16 cellular contexts compared by ENCODE assay signal in the genomic region with DNA sequence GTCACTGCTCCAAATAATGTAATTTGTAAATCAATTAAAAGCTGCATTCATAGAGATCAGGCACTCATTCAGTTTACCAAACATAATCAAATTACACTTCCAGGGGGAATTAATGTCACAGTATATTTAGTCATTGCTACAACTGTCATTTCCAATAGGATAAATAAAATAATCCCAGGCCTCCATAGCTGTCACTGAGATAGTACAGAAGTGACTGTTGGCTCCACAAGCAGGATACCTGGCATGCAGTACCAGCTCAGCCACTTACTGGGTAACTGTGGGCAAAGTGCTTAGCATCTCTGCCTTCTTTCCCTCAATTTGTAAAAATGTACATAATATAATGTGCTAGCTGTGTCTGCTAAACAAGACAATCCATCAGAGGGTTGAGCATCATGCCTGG.
"Had no signal": no experiment of that assay in that cellular context is flagged by ENCODE, and none has a peak within 500 bp of the region (broad histone marks: within the 10 kb centered on the region; RNA-seq: fewer than 3 reads in every experiment).

No MANE protein-coding gene starts in this region.

- H3K27me3 Mint-ChIP-seq: activated CD4-positive, alpha-beta T cell treated with anti-CD3 and anti-CD28 coated beads, Interleukin-2, amount 10 ng/mL, durations not matched to agents 7 days and 5 days; activated naive CD8-positive, alpha-beta T cell treated with anti-CD3 and anti-CD28 coated beads for 36 hours had no signal

- H3K27ac Mint-ChIP-seq: activated CD4-positive, alpha-beta T cell treated with anti-CD3 and anti-CD28 coated beads, Interleukin-2, amount 10 ng/mL, durations not matched to agents 7 days and 5 days; activated naive CD8-positive, alpha-beta T cell treated with anti-CD3 and anti-CD28 coated beads for 36 hours; activated T-helper 1 cell treated with anti-CD3 and anti-CD28 coated beads, Interleukin-12 subunit alpha, Interleukin-12 subunit beta, Interleukin-2, Interleukin-4 antibody, amounts not matched to agents 30 ng/mL and 10 ng/mL and 1 ng/mL, durations not matched to agents 14 hours and 24 hours and 36 hours; stimulated activated effector memory CD8-positive, alpha-beta T cell treated with anti-CD3 and anti-CD28 coated beads, Interleukin-12 subunit alpha, Interleukin-12 subunit beta, amount 100 ng/mL, for 72 hours had no signal

- H3K4me1 ChIP-seq: prostate gland had no signal

- H3K4me2 ChIP-seq: hepatocyte had no signal

- H3K27ac ChIP-seq: coronary artery, prostate gland had no signal

- H3K9me3 Mint-ChIP-seq: activated CD4-positive, alpha-beta T cell treated with anti-CD3 and anti-CD28 coated beads, Interleukin-2, amount 10 ng/mL, durations not matched to agents 7 days and 5 days; activated naive CD8-positive, alpha-beta T cell treated with anti-CD3 and anti-CD28 coated beads for 36 hours; activated T-helper 1 cell treated with anti-CD3 and anti-CD28 coated beads, Interleukin-12 subunit alpha, Interleukin-12 subunit beta, Interleukin-2, Interleukin-4 antibody, amounts not matched to agents 30 ng/mL and 10 ng/mL and 1 ng/mL, durations not matched to agents 14 hours and 24 hours and 36 hours; nephron; stimulated activated effector memory CD8-positive, alpha-beta T cell treated with anti-CD3 and anti-CD28 coated beads, Interleukin-12 subunit alpha, Interleukin-12 subunit beta, amount 100 ng/mL, for 72 hours had no signal

- H3K27me3 ChIP-seq: body of pancreas, hepatocyte had no signal

- H3K4me3 Mint-ChIP-seq: activated CD4-positive, alpha-beta T cell treated with anti-CD3 and anti-CD28 coated beads, Interleukin-2, amount 10 ng/mL, durations not matched to agents 7 days and 5 days; activated naive CD8-positive, alpha-beta T cell treated with anti-CD3 and anti-CD28 coated beads for 36 hours; activated T-helper 1 cell treated with anti-CD3 and anti-CD28 coated beads, Interleukin-12 subunit alpha, Interleukin-12 subunit beta, Interleukin-2, Interleukin-4 antibody, amounts not matched to agents 30 ng/mL and 10 ng/mL and 1 ng/mL, durations not matched to agents 14 hours and 24 hours and 36 hours; nephron; stimulated activated effector memory CD8-positive, alpha-beta T cell treated with anti-CD3 and anti-CD28 coated beads, Interleukin-12 subunit alpha, Interleukin-12 subunit beta, amount 100 ng/mL, for 72 hours had no signal

- H3K9me3 ChIP-seq: body of pancreas, prostate gland had no signal

- FAIRE-seq: keratinocyte had no signal

- H3K4me3 ChIP-seq: body of pancreas, coronary artery, hepatocyte, prostate gland had no signal

- ATAC-seq: body of pancreas; esophagus mucosa; stimulated activated effector memory CD8-positive, alpha-beta T cell treated with anti-CD3 and anti-CD28 coated beads, Interleukin-12 subunit alpha, Interleukin-12 subunit beta, amount 100 ng/mL, for 72 hours had no signal

- H3K36me3 ChIP-seq: prostate gland had no signal

- DNase-seq: activated CD4-positive, alpha-beta T cell treated with anti-CD3 and anti-CD28 coated beads, Interleukin-2, amount 10 ng/mL, durations not matched to agents 7 days and 5 days; activated CD8-positive, alpha-beta memory T cell treated with anti-CD3 and anti-CD28 coated beads, Interleukin-2, amount 50 U/mL, for 48 hours; activated naive CD8-positive, alpha-beta T cell treated with anti-CD3 and anti-CD28 coated beads for 36 hours; amygdala; body of pancreas; central memory CD4-positive, alpha-beta T cell; mesenchymal stem cell; stimulated activated CD4-positive, alpha-beta T cell treated with anti-CD3 and anti-CD28 coated beads, Interleukin-1b, Interleukin-23, amount 100 ng/mL, for 48 hours had no signal
